Comparison of ENCODE assay signal across 7 cellular contexts in genomic region chr11:62379586-62379985, GRCh38.
DNase-seq lines count a peak whose midpoint lies in the region.

No MANE protein-coding gene starts in this region.

- intact Hi-C loops in head of caudate nucleus (cut with DNase I), result loop anchor here (5.0 kb wide), 1 partner anchor 42 kb away; the partner anchor contains the start of gene ASRGL1

- H3K27ac ChIP-seq in cingulate gyrus (ENCODE audit: low read depth, low read length), result peak overlapping the region; percentile 96

- DNase-seq in ELF-1 (ENCODE audit: low read depth, low spot score) (peak; percentile 65), amygdala (lab: John Stamatoyannopoulos, UW) (peak in 38 of 56 donors; percentile 27 to 88 (median 56)), head of caudate nucleus (peak; percentile 22 to 89 (median 74)), medulla oblongata (ENCODE audit: extremely low spot score) (peak; percentile 80), pons (ENCODE audit: low spot score) (peak; percentile 91), superior temporal gyrus (ENCODE audit: extremely low spot score) (peak; percentile 84)

Comparison
In these comparisons a context has a peak if more than half of its experiments do, and no peak if none do; other contexts are left out.
1. Peak in every context shown above with its lines: DNase-seq and H3K27ac ChIP-seq.